ENCODE assay signal across 27 cellular contexts in the genomic region with DNA sequence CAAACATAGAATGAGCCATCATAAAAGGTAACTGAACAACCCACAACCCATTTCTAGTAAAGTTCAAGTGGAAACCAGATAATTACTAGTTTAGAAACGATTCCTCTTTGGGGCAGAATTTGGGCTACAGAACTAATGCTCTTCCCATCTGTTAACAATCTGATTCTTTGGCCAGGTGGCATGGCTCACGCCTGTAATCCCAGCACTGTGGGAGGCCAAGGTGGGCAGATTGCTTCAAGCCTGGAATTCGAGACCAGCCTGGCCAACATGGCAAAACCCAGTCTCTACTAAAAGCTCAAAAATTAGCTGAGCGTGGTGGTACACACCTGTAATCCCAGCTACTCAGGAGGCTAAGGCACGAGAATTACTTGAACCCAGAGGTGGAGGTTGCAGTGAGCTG. TPM values are rescaled to one million over a fixed set of nuclear protein-coding genes. Genes with fewer than 3 reads are reported as not detected.
DNase-seq lines count a peak whose midpoint lies in the region; ATAC-seq and TF ChIP-seq lines count a peak whose summit lies in the region.
"Had no signal": no experiment of that assay in that cellular context is flagged by ENCODE, and none has a peak within 500 bp of the region (broad histone marks: within the 10 kb centered on the region; RNA-seq: fewer than 3 reads in every experiment).

No MANE protein-coding gene starts in this region.

- no peak overlapping the region for H3K4me3 Mint-ChIP-seq in CD8-positive, alpha-beta T cell
- no peak overlapping the region for H3K4me3 Mint-ChIP-seq in naive thymus-derived CD8-positive, alpha-beta T cell
- no peak overlapping the region for H3K4me3 Mint-ChIP-seq in CD8-positive, alpha-beta memory T cell
- H3K4me3 Mint-ChIP-seq: B cell, T-helper 17 cell had no signal

- no peaks in the 10 kb centered on the region for H3K27me3 ChIP-seq in CD8-positive, alpha-beta T cell (ENCODE audit: insufficient read depth, low read length)
- H3K27me3 ChIP-seq in CD8-positive, alpha-beta memory T cell (ENCODE audit: insufficient read depth, low read length, poor library complexity, severe bottlenecking) = no peaks in the 10 kb centered on the region
- H3K27me3 ChIP-seq: SJCRH30 had no signal

- POLR2A ChIA-PET in CD8-positive, alpha-beta T cell (lab: Charles Lee) = no interaction called here
- POLR2A ChIA-PET in naive thymus-derived CD8-positive, alpha-beta T cell (lab: Charles Lee) = interaction anchor here (0.6 to 0.7 kb wide), 3 partner anchors 64 to 254 kb away, joined by 3 to 4 read pairs (median 3); no protein-coding TSS in a partner anchor
- POLR2A ChIA-PET in CD8-positive, alpha-beta memory T cell (lab: Charles Lee) = no interaction called here

- intact Hi-C loops in CD8-positive, alpha-beta T cell (cut with DNase I, micrococcal nuclease) = no loop called here
- intact Hi-C loops in left colon (cut with DNase I, micrococcal nuclease) = no loop called here

- TF ChIP-seq CTCF in CD8-positive, alpha-beta T cell (IDR thresholded peaks at IDR 0.05) = no peak

- in situ Hi-C loops in G401 (cut with HindIII; ENCODE audit: low sequenced_read_pairs) = no loop called here

- no peak overlapping the region for H3K27ac ChIP-seq in CD8-positive, alpha-beta T cell (ENCODE audit: low read depth, low read length)
- no peak overlapping the region for H3K27ac ChIP-seq in CD8-positive, alpha-beta memory T cell (ENCODE audit: low read depth, low read length)
- H3K27ac ChIP-seq: C4-2B, SJCRH30 had no signal

- no peaks in the 10 kb centered on the region for H3K9me3 Mint-ChIP-seq in CD8-positive, alpha-beta T cell
- peaks cover 0 to 1% (median 0%) of the 10 kb centered on the region in 9 donors for H3K9me3 Mint-ChIP-seq in naive thymus-derived CD8-positive, alpha-beta T cell
- H3K9me3 Mint-ChIP-seq in CD8-positive, alpha-beta memory T cell = no peaks in the 10 kb centered on the region

- H3K4me1 ChIP-seq in CD8-positive, alpha-beta T cell (ENCODE audit: insufficient read depth, low read length) = no peaks in the 10 kb centered on the region
- H3K4me1 ChIP-seq in CD8-positive, alpha-beta memory T cell (ENCODE audit: insufficient read depth, low read length) = no peaks in the 10 kb centered on the region

- peaks cover 70% of the 10 kb centered on the region for H3K36me3 Mint-ChIP-seq in CD8-positive, alpha-beta T cell
- peaks cover 4 to 61% (median 24%) of the 10 kb centered on the region in 3 donors for H3K36me3 Mint-ChIP-seq in naive thymus-derived CD8-positive, alpha-beta T cell
- peaks cover 5 to 52% (median 14%) of the 10 kb centered on the region in 3 donors for H3K36me3 Mint-ChIP-seq in CD8-positive, alpha-beta memory T cell

- peak overlapping the region; percentile 60 for H3K27ac Mint-ChIP-seq in CD8-positive, alpha-beta T cell
- peak overlapping the region in 1 of 10 donors; percentile 12 for H3K27ac Mint-ChIP-seq in naive thymus-derived CD8-positive, alpha-beta T cell
- no peak overlapping the region for H3K27ac Mint-ChIP-seq in CD8-positive, alpha-beta memory T cell
- H3K27ac Mint-ChIP-seq: B cell, T-helper 17 cell had no signal

- no peaks in the 10 kb centered on the region for H3K27me3 Mint-ChIP-seq in CD8-positive, alpha-beta T cell (ENCODE audit: low read depth)
- no peaks in the 10 kb centered on the region for H3K27me3 Mint-ChIP-seq in naive thymus-derived CD8-positive, alpha-beta T cell
- no peaks in the 10 kb centered on the region for H3K27me3 Mint-ChIP-seq in CD8-positive, alpha-beta memory T cell
- H3K27me3 Mint-ChIP-seq: B cell, T-helper 17 cell had no signal

- peaks cover 7% of the 10 kb centered on the region for H3K4me1 Mint-ChIP-seq in CD8-positive, alpha-beta T cell (ENCODE audit: low read depth)
- H3K4me1 Mint-ChIP-seq in naive thymus-derived CD8-positive, alpha-beta T cell = peaks cover 0 to 8% (median 6%) of the 10 kb centered on the region in 4 donors
- H3K4me1 Mint-ChIP-seq in CD8-positive, alpha-beta memory T cell = peaks cover 2 to 13% (median 2%) of the 10 kb centered on the region in 3 donors

- ATAC-seq in CD8-positive, alpha-beta T cell = no peak
- ATAC-seq in left colon = peak; percentile 5
- no peak for ATAC-seq in naive thymus-derived CD8-positive, alpha-beta T cell
- ATAC-seq: HepG2, K562, SK-N-SH treated with all-trans-retinoic acid at 6 μM for 48 hours, T-helper 17 cell had no signal

- no peak for DNase-seq in CD8-positive, alpha-beta T cell
- DNase-seq in G401 (ENCODE audit: low spot score) = peak; percentile 69
- DNase-seq in NCI-H69 (lab: John Stamatoyannopoulos, UW) = peak; percentile 84
- no peak for DNase-seq in left colon
- no peak for DNase-seq in activated CD8-positive, alpha-beta memory T cell treated with anti-CD3 and anti-CD28 coated beads, Interleukin-2, amount 50 U/mL, for 48 hours
- no peak for DNase-seq in naive thymus-derived CD8-positive, alpha-beta T cell
- DNase-seq in T-helper 9 cell = no peak
- DNase-seq in CD8-positive, alpha-beta memory T cell = no peak
- DNase-seq: DMS79; EL; GF-D8; Kasumi-1; MV-4-11; NCI-H1105; NCI-H1436 treated with DMSO at 0.1 percent for 48 hours; NCI-H187 treated with DMSO at 0.1 percent for 48 hours; NCI-H446; NCI-H526 treated with DMSO at 0.1 percent for 48 hours; NK-92 treated with Interleukin-12 subunit alpha and Interleukin-12 subunit beta, amount 100 ng/mL, for 24 hours; PC-3; SJCRH30; T-helper 17 cell had no signal

- peaks cover 4% of the 10 kb centered on the region for H3K36me3 ChIP-seq in CD8-positive, alpha-beta T cell (ENCODE audit: insufficient read depth, low read length)
- H3K36me3 ChIP-seq in CD8-positive, alpha-beta memory T cell (ENCODE audit: insufficient read depth, low read length) = no peaks in the 10 kb centered on the region

- H3K9me3 ChIP-seq in CD8-positive, alpha-beta T cell (ENCODE audit: low read length) = no peaks in the 10 kb centered on the region
- no peaks in the 10 kb centered on the region for H3K9me3 ChIP-seq in CD8-positive, alpha-beta memory T cell (ENCODE audit: low read length)
- H3K9me3 ChIP-seq: SJCRH30 had no signal

- H3K4me3 ChIP-seq in CD8-positive, alpha-beta T cell (ENCODE audit: low read depth, low read length) = no peak overlapping the region
- no peak overlapping the region for H3K4me3 ChIP-seq in CD8-positive, alpha-beta memory T cell (ENCODE audit: low read length)
- H3K4me3 ChIP-seq: K562, SJCRH30 had no signal

- CTCF ChIA-PET in CD8-positive, alpha-beta T cell (lab: Charles Lee) = interaction anchor here (1.0 kb wide), 1 partner anchor 18 kb away, joined by 3 read pairs; the partner anchor contains the start of gene CYP51A1
- CTCF ChIA-PET in CD8-positive, alpha-beta memory T cell (lab: Charles Lee) = no interaction called here

RNA-seq across cellular contexts. Expression of gene CYP51A1, which starts 18.5 kb away (rescaled TPM):
- total RNA-seq in CD8-positive, alpha-beta T cell = 10 to 100 TPM; 44.3 to 44.4 TPM
- total RNA-seq in G401 (2014; rRNA removed; shearing (Covaris generic)) = 77.6 and 116 TPM in 2 replicates
- total RNA-seq in left colon = 100 to 1,000 TPM; 152 to 255 TPM
- 10 to 100 TPM; 13.1 TPM for total RNA-seq in naive thymus-derived CD8-positive, alpha-beta T cell
- polyA plus RNA-seq in naive thymus-derived CD8-positive, alpha-beta T cell = 10 to 100 TPM in 2 of 3 donors, 1 to 10 TPM in 1; 9.4 to 11.9 (median 11.0) TPM
- 10 to 100 TPM; 44.5 TPM for total RNA-seq in CD8-positive, alpha-beta memory T cell
- polyA plus RNA-seq in CD8-positive, alpha-beta memory T cell = 13.4 TPM

Comparison
In these comparisons a context has a peak if more than half of its experiments do, and no peak if none do; other contexts are left out.
1. DNase-seq: peak in G401 (single experiment) and NCI-H69 (single experiment); none in CD8-positive, alpha-beta T cell (0 of 7), left colon (0 of 2), activated CD8-positive, alpha-beta memory T cell treated with anti-CD3 and anti-CD28 coated beads, Interleukin-2, amount 50 U/mL, for 48 hours (single experiment), naive thymus-derived CD8-positive, alpha-beta T cell (0 of 10), T-helper 9 cell (single experiment) and CD8-positive, alpha-beta memory T cell (0 of 5).